8 cellular contexts compared by ENCODE assay signal in the genomic region with DNA sequence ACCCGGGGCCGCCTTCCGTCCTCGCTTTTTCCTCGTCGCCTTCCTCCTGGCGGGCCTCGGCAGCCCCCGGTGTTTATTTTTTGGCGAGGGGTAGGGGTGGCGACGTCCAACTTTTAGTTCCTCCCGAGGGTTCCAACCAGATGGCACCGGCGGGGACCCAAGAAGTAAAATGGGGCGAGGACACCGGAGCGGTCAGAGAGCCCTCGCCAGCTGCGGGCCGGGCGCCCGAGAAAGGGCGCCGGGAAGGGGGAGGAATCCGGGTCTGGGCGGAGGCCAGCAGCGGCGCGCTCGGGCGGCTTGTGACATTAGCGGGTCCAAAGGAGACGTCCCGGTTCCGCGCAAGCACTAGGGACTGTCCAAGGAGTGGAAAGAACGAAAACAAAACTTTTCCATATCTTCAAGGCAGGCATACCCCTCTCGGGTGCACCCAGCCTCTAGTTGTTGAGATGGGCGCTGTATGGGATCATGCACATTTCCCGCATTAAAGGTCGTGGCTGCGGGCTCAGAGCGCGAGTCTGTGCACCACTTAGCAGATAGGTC. TPM values are rescaled to one million over a fixed set of nuclear protein-coding genes. Genes with fewer than 3 reads are reported as not detected.
DNase-seq lines count a peak whose midpoint lies in the region; ATAC-seq, FAIRE-seq and TF ChIP-seq lines count a peak whose summit lies in the region.

No MANE protein-coding gene starts in this region.

- H3K4me3 ChIP-seq in A549 = peak overlapping the region; percentile 82
- peak overlapping the region; percentile 58 to 96 (median 78) for H3K4me3 ChIP-seq in gastrocnemius medialis

- POLR2A ChIA-PET in A549 (lab: Yijun Ruan, JAX) = no interaction called here

- H3K27ac ChIP-seq in A549 (peak overlapping the region; percentile 87 to 100), gastrocnemius medialis (peak overlapping the region; percentile 89 to 99 (median 91))

- TF ChIP-seq RAD21 in A549 (conservative IDR thresholded peaks at IDR 0.05 in 1 of 2, IDR thresholded peaks at IDR 0.05 in 1 of 2) = no peak

- in situ Hi-C loops in gastrocnemius medialis (cut with MboI; ENCODE audit: low sequenced_read_pairs in 4 of 4) = loop anchor here in 2 of 4 donors (10.0 kb wide), 2 partner anchors 55 to 115 kb away; no protein-coding TSS in a partner anchor

- CTCF ChIA-PET in A549 (lab: Yijun Ruan, JAX) = interaction anchor here (1.5 kb wide), 1 partner anchor 11 kb away, joined by 3 read pairs; no protein-coding TSS in a partner anchor

- peaks cover 5% of the 10 kb centered on the region; the same call in 1 of the 3 replicates for H3K4me1 ChIP-seq in A549
- peaks cover 34 to 41% of the 10 kb centered on the region in 2 donors for H3K4me1 ChIP-seq in gastrocnemius medialis

- H3K9me3 ChIP-seq in A549 (no peaks in the 10 kb centered on the region), gastrocnemius medialis (no peaks in the 10 kb centered on the region)

- FAIRE-seq in A549 (lab: Jason Lieb, UNC) = no peak

- H3K36me3 ChIP-seq in gastrocnemius medialis = no peaks in the 10 kb centered on the region

- ATAC-seq in A549 (peak; percentile 58 to 64), GM18502 (IDR thresholded peaks at IDR 0.05; ENCODE audit: poor library complexity, unreplicated experiment) (peak; percentile 27), HG03064 (IDR thresholded peaks at IDR 0.05; ENCODE audit: low read depth, unreplicated experiment) (peak; percentile 28), SK-N-SH treated with all-trans-retinoic acid at 6 μM for 48 hours (peak; percentile 24), gastrocnemius medialis (peak; percentile 55 to 70)

- TF ChIP-seq POLR2A in A549 (IDR thresholded peaks at IDR 0.05; ENCODE audit: low read length) = no peak
- TF ChIP-seq POLR2A in gastrocnemius medialis (IDR thresholded peaks at IDR 0.05) = no peak

- 5% methylated on average over 25 of the region's 45 CpGs for WGBS in A549 (ENCODE audit: missing lambda C conversion rate)

- DNase-seq in A549 (ENCODE audit: low read depth in 1 of 2, low spot score in 1 of 2) (peak; percentile 8 to 21), iPS-NIHi7 (ENCODE audit: extremely low spot score) (peak; percentile 36), gastrocnemius medialis (peak; percentile 33 to 72), NCI-H1436 treated with DMSO at 0.1 percent for 48 hours (lab: John Stamatoyannopoulos, UW) (no peak)
- peak; percentile 11 for DNase-seq in central memory CD4-positive, alpha-beta T cell

- H3K4me2 ChIP-seq in A549 = peak overlapping the region; percentile 89

- no peak for TF ChIP-seq EP300 in A549 (IDR thresholded peaks at IDR 0.05)

- no peak for TF ChIP-seq CTCF in A549 (IDR thresholded peaks at IDR 0.05)
- no peak for TF ChIP-seq CTCF in gastrocnemius medialis (IDR thresholded peaks at IDR 0.05 in 4 of 5, conservative IDR thresholded peaks at IDR 0.05 in 1 of 5)

- intact Hi-C loops in gastrocnemius medialis (cut with DNase I; ENCODE audit: low total_unique reads) = loop anchor here (1.0 to 10.0 kb wide), 7 partner anchors 31 to 1405 kb away; partner anchors contain the start of genes CHIC2 and RASL11B

- no peaks in the 10 kb centered on the region for H3K27me3 ChIP-seq in gastrocnemius medialis

TF ChIP-seq in A549, 52 proteins besides CTCF, POLR2A, EP300 and RAD21:
- TF ChIP-seq RNF2 (IDR thresholded peaks at IDR 0.05; ENCODE audit: borderline replicate concordance, low read depth) = 0 out of 2 replicates have a peak, but pooled peaks have one; percentile 31
- no peak for TF ChIP-seq HOXB13 (CRISPR knock-in tag; IDR thresholded peaks at IDR 0.05; ENCODE audit: low read depth)
- TF ChIP-seq JUN (IDR thresholded peaks at IDR 0.05) = no peak
- TF ChIP-seq, protein P1, sequence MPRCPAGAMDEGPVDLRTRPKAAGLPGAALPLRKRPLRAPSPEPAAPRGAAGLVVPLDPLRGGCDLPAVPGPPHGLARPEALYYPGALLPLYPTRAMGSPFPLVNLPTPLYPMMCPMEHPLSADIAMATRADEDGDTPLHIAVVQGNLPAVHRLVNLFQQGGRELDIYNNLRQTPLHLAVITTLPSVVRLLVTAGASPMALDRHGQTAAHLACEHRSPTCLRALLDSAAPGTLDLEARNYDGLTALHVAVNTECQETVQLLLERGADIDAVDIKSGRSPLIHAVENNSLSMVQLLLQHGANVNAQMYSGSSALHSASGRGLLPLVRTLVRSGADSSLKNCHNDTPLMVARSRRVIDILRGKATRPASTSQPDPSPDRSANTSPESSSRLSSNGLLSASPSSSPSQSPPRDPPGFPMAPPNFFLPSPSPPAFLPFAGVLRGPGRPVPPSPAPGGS (IDR thresholded peaks at IDR 0.05) = no peak
- TF ChIP-seq PHF8 (IDR thresholded peaks at IDR 0.05; ENCODE audit: borderline replicate concordance, low read depth) = peak; percentile 78; the same call in 1 of the 2 replicates
- no peak for TF ChIP-seq SREBF2 (IDR thresholded peaks at IDR 0.05)

TF ChIP-seq in SK-N-SH treated with all-trans-retinoic acid at 6 μM for 48 hours, 23 proteins besides CTCF, POLR2A, EP300 and RAD21 (continues in another document):
- no peak for TF ChIP-seq POU6F1 (CRISPR knock-in tag; IDR thresholded peaks at IDR 0.05; ENCODE audit: borderline replicate concordance, low read depth)
- TF ChIP-seq, protein P2, sequence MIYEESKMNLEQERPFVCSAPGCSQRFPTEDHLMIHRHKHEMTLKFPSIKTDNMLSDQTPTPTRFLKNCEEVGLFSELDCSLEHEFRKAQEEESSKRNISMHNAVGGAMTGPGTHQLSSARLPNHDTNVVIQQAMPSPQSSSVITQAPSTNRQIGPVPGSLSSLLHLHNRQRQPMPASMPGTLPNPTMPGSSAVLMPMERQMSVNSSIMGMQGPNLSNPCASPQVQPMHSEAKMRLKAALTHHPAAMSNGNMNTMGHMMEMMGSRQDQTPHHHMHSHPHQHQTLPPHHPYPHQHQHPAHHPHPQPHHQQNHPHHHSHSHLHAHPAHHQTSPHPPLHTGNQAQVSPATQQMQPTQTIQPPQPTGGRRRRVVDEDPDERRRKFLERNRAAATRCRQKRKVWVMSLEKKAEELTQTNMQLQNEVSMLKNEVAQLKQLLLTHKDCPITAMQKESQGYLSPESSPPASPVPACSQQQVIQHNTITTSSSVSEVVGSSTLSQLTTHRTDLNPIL (CRISPR knock-in tag; IDR thresholded peaks at IDR 0.05; ENCODE audit: low read depth) = no peak
- TF ChIP-seq ZNF565 (CRISPR knock-in tag; conservative IDR thresholded peaks at IDR 0.05; ENCODE audit: low read depth) = no peak
- TF ChIP-seq RARB (CRISPR knock-in tag; IDR thresholded peaks at IDR 0.05) = no peak
- no peak for TF ChIP-seq TCF4 (CRISPR knock-in tag; IDR thresholded peaks at IDR 0.05; ENCODE audit: borderline replicate concordance)
- TF ChIP-seq, protein P3, sequence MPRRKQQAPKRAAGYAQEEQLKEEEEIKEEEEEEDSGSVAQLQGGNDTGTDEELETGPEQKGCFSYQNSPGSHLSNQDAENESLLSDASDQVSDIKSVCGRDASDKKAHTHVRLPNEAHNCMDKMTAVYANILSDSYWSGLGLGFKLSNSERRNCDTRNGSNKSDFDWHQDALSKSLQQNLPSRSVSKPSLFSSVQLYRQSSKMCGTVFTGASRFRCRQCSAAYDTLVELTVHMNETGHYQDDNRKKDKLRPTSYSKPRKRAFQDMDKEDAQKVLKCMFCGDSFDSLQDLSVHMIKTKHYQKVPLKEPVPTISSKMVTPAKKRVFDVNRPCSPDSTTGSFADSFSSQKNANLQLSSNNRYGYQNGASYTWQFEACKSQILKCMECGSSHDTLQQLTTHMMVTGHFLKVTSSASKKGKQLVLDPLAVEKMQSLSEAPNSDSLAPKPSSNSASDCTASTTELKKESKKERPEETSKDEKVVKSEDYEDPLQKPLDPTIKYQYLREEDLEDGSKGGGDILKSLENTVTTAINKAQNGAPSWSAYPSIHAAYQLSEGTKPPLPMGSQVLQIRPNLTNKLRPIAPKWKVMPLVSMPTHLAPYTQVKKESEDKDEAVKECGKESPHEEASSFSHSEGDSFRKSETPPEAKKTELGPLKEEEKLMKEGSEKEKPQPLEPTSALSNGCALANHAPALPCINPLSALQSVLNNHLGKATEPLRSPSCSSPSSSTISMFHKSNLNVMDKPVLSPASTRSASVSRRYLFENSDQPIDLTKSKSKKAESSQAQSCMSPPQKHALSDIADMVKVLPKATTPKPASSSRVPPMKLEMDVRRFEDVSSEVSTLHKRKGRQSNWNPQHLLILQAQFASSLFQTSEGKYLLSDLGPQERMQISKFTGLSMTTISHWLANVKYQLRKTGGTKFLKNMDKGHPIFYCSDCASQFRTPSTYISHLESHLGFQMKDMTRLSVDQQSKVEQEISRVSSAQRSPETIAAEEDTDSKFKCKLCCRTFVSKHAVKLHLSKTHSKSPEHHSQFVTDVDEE (CRISPR knock-in tag; IDR thresholded peaks at IDR 0.05) = no peak

RNA-seq across cellular contexts. Expression of gene USP46, which starts 0.7 kb away (rescaled TPM):
- 15.9 and 16.4 TPM in 2 replicates for polyA plus RNA-seq in A549 (2011; rRNA removed)
- 1.6 and 2.3 TPM in 2 replicates for polyA plus RNA-seq in A549 (2012; cell fraction: cytosol; rRNA removed)
- 1.3 and 1.7 TPM in 2 replicates for polyA plus RNA-seq in A549 (2012; cell fraction: nucleus; rRNA removed)
- 5.5 to 5.8 TPM (median 5.6 TPM) in 3 replicates for polyA plus RNA-seq in A549 (2017; fragmentation: RNase III; extraction: RNeasy Plus Mini Kit Qiagen cat#74134 plus additional on column Dnase treatment)
- polyA minus RNA-seq in A549 (2011; rRNA and poly(A)+ RNA removed) = 8.2 and 13.5 TPM in 2 replicates
- 10 to 100 TPM in 3 of 4 donors, 1 to 10 TPM in 1; 8.9 to 13.2 (median 11.8) TPM for total RNA-seq in gastrocnemius medialis
